ENCODE assay signal across 13 cellular contexts in the genomic region with DNA sequence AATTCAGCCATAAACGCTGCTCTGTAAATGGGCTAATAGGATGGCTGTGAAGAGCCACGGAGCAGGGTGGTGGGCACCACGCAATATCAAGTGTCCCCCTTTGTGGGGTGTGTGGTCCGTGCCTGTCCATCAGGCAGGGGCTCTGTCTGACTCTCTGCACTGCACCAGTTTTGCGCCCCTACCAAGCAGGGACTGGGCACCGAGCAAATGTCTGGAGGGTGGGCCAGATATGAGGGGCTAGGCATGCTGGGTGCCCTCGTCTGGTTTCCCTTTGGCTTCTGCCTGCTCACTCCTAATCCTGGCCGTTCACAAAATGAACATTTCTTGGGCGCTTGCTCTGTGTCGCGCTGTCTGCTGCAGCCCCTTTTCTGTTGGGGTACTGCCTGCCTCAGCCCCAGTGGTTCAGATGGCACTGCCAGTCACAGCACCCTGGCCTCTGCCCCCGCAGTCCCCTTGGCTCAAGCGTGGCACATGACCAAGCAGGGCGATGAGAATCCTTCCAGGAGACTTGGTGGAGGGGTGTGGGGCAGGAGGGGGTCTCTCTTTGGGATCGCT. TPM values are rescaled to one million over a fixed set of nuclear protein-coding genes. Genes with fewer than 3 reads are reported as not detected.
DNase-seq lines count a peak whose midpoint lies in the region; ATAC-seq and TF ChIP-seq lines count a peak whose summit lies in the region.
"Had no signal": no experiment of that assay in that cellular context is flagged by ENCODE, and none has a peak within 500 bp of the region (broad histone marks: within the 10 kb centered on the region; RNA-seq: fewer than 3 reads in every experiment).

No MANE protein-coding gene starts in this region.

- H3K4me3 Mint-ChIP-seq in mesothelial cell of epicardium, result peak overlapping the region; percentile 75

- no peak for TF ChIP-seq POLR2A in transverse colon (IDR thresholded peaks at IDR 0.05)

- in situ Hi-C loops in transverse colon (cut with MboI; ENCODE audit: low pct_ligation_motif_present in 1 of 4, low pct_unique_long_range_greater_than_20kb in 1 of 4, low sequenced_read_pairs in 3 of 4), result loop anchor here in 3 of 4 donors (25.0 kb wide), 3 partner anchors 138 to 188 kb away; a partner anchor contains a TSS

- H3K9me3 ChIP-seq in colonic mucosa (no peaks in the 10 kb centered on the region), transverse colon (peaks cover 5 to 6% of the 10 kb centered on the region in 2 donors)
- H3K9me3 ChIP-seq: testis had no signal

- 85% methylated on average over 15 of the region's 15 CpGs; no CpG with 5 or more reads in 1 of the 2 donors for WGBS in transverse colon (ENCODE audit: low coverage in 1 of 2), 2 donors

- TF ChIP-seq EP300 in transverse colon (IDR thresholded peaks at IDR 0.05; ENCODE audit: low read depth), result no peak

- ATAC-seq in HG03460 (IDR thresholded peaks at IDR 0.05; ENCODE audit: unreplicated experiment) (no peak), GM18502 (IDR thresholded peaks at IDR 0.05; ENCODE audit: poor library complexity, unreplicated experiment) (no peak)

- no peak overlapping the region for H3K27ac Mint-ChIP-seq in mesothelial cell of epicardium

- H3K4me1 ChIP-seq in colonic mucosa (peaks cover 16% of the 10 kb centered on the region), transverse colon (peaks cover 23 to 42% (median 39%) of the 10 kb centered on the region in 4 donors)

- no peak for TF ChIP-seq CTCF in colonic mucosa (IDR thresholded peaks at IDR 0.05)
- no peak for TF ChIP-seq CTCF in mesothelial cell of epicardium (IDR thresholded peaks at IDR 0.05; ENCODE audit: unreplicated experiment)
- TF ChIP-seq CTCF in transverse colon (IDR thresholded peaks at IDR 0.05), result peak in 1 of 5 experiments; percentile 11

- H3K4me1 Mint-ChIP-seq in mesothelial cell of epicardium, result peaks cover 32% of the 10 kb centered on the region

- intact Hi-C loops in colonic mucosa (cut with DNase I) (loop anchor here (10.0 kb wide), 1 partner anchor 160 kb away; a partner anchor contains a TSS), transverse colon (cut with DNase I; ENCODE audit: low total_unique reads) (no loop called here)

- peaks cover 3% of the 10 kb centered on the region for H3K27me3 Mint-ChIP-seq in mesothelial cell of epicardium (ENCODE audit: low read depth)

- peaks cover 12% of the 10 kb centered on the region for H3K9me3 Mint-ChIP-seq in mesothelial cell of epicardium

- no peaks in the 10 kb centered on the region for H3K36me3 Mint-ChIP-seq in mesothelial cell of epicardium

- H3K27ac ChIP-seq in colonic mucosa (peak overlapping the region; percentile 86), transverse colon (peak overlapping the region; percentile 77 to 81 (median 79))
- H3K27ac ChIP-seq: brain microvascular endothelial cell, testis had no signal

- DNase-seq in activated CD8-positive, alpha-beta memory T cell treated with anti-CD3 and anti-CD28 coated beads, Interleukin-2, amount 50 U/mL, for 4 hours, result peak; percentile 14
- no peak for DNase-seq in activated CD8-positive, alpha-beta memory T cell treated with anti-CD3 and anti-CD28 coated beads for 24 hours
- DNase-seq in colonic mucosa (no peak), mesothelial cell of epicardium (ENCODE audit: low spot score in 2 of 2, unreplicated experiment in 2 of 2) (peak in 1 of 2 experiments; percentile 15), transverse colon (peak; percentile 19), pons (ENCODE audit: low spot score) (no peak)
- DNase-seq: brain microvascular endothelial cell, DMS79, NCI-H1105 treated with DMSO at 0.1 percent for 48 hours, NCI-H345, testis had no signal

- H3K4me3 ChIP-seq in colonic mucosa (no peak overlapping the region), transverse colon (no peak overlapping the region)
- H3K4me3 ChIP-seq: testis had no signal

- H3K27me3 ChIP-seq in colonic mucosa, result no peaks in the 10 kb centered on the region
- no peaks in the 10 kb centered on the region for H3K27me3 ChIP-seq in transverse colon
- H3K27me3 ChIP-seq: brain microvascular endothelial cell, testis had no signal

- no peak overlapping the region for H3K9ac ChIP-seq in colonic mucosa (ENCODE audit: low read depth in 2 of 2, low read length in 2 of 2)

- no peaks in the 10 kb centered on the region for H3K36me3 ChIP-seq in colonic mucosa
- no peaks in the 10 kb centered on the region for H3K36me3 ChIP-seq in transverse colon
- H3K36me3 ChIP-seq: brain microvascular endothelial cell had no signal

RNA-seq across cellular contexts. Expression of a gene that starts 37.1 kb away (rescaled TPM):
- 1 to 10 TPM; 2.7 to 7.8 TPM for total RNA-seq in colonic mucosa
- total RNA-seq in mesothelial cell of epicardium, result 17.8 to 18.8 TPM (median 18.4 TPM) in 3 replicates
- 1 to 10 TPM in 2 of 4 donors, under 1 TPM in 2; 0.96 to 2.5 (median 1.4) TPM for total RNA-seq in transverse colon

RNA-seq across cellular contexts. Expression of a gene that starts 45.7 kb away (rescaled TPM):
- total RNA-seq in colonic mucosa (100 to 1,000 TPM; 118 to 141 TPM), mesothelial cell of epicardium (58.3 to 63.0 TPM (median 60.5 TPM) in 3 replicates), transverse colon (100 to 1,000 TPM; 146 to 981 (median 258) TPM)

Comparison
In these comparisons a context has a peak if more than half of its experiments do, and no peak if none do; other contexts are left out.
1. DNase-seq: peak in activated CD8-positive, alpha-beta memory T cell treated with anti-CD3 and anti-CD28 coated beads, Interleukin-2, amount 50 U/mL, for 4 hours (single experiment) and transverse colon (single experiment); none in activated CD8-positive, alpha-beta memory T cell treated with anti-CD3 and anti-CD28 coated beads for 24 hours (single experiment), colonic mucosa (single experiment) and pons (single experiment).